9 cellular contexts compared by ENCODE assay signal in genomic region chr2:88754585-88755305, GRCh38.
DNase-seq lines count a peak whose midpoint lies in the region; ATAC-seq, FAIRE-seq and TF ChIP-seq lines count a peak whose summit lies in the region.
"Had no signal": no experiment of that assay in that cellular context is flagged by ENCODE, and none has a peak within 500 bp of the region (broad histone marks: within the 10 kb centered on the region; RNA-seq: fewer than 3 reads in every experiment).

No MANE protein-coding gene starts in this region.

- BruUV-seq in K562 (replicated peaks; lab: Mats Ljungman, UMichigan) = no TSS peak

- peaks cover 0 to 9% of the 10 kb centered on the region in 2 experiments; a peak in 2 of 5 replicates for H3K4me1 ChIP-seq in K562 (replicated peaks in 1 of 2; ENCODE audit: control insufficient read depth in 2 of 2, insufficient read depth in 2 of 2, low read length in 2 of 2)

- no peaks in the 10 kb centered on the region for H3K9me1 ChIP-seq in K562 (ENCODE audit: control insufficient read depth, insufficient read depth, low read length)

- H3K9me3 ChIP-seq in K562 (replicated peaks; ENCODE audit: control insufficient read depth, insufficient read depth, low read depth, low read length) = no peaks in the 10 kb centered on the region

- TF ChIP-seq CTCF in K562 (IDR thresholded peaks at IDR 0.05 in 2 of 3, conservative IDR thresholded peaks at IDR 0.05 in 1 of 3; ENCODE audit: insufficient read depth in 2 of 3, low read depth in 1 of 3, low read length in 3 of 3) (no peak), progenitor cell of endocrine pancreas (IDR thresholded peaks at IDR 0.05; ENCODE audit: unreplicated experiment) (no peak)

- no peak for TF ChIP-seq POLR2A in K562 (conservative IDR thresholded peaks at IDR 0.05)

- 45% methylated on average over 6 of the region's 6 CpGs for WGBS in K562 (ENCODE audit: insufficient coverage, low coverage, missing lambda C conversion rate)

- H2AFZ ChIP-seq in K562 (ENCODE audit: low read depth, low read length) = peak overlapping the region; percentile 24; the same call in 1 of the 2 replicates

- H3K36me3 Mint-ChIP-seq in progenitor cell of endocrine pancreas (ENCODE audit: insufficient read depth) = peaks cover 21% of the 10 kb centered on the region

- CTCF ChIA-PET in K562 (lab: Yijun Ruan, JAX; ENCODE audit: low intra/inter-chr PET ratio) = no interaction called here

- no peak overlapping the region for H3K9ac ChIP-seq in K562 (ENCODE audit: insufficient read depth in 1 of 2, low read depth in 2 of 2, low read length in 2 of 2)

- peak; percentile 38 for ATAC-seq in GM18508 (IDR thresholded peaks at IDR 0.05; ENCODE audit: insufficient read depth, unreplicated experiment)
- peak; percentile 40 for ATAC-seq in GM21515 (IDR thresholded peaks at IDR 0.05; ENCODE audit: unreplicated experiment)
- ATAC-seq in HG03457 (IDR thresholded peaks at IDR 0.05; ENCODE audit: unreplicated experiment) = peak; percentile 36
- peak; percentile 66 for ATAC-seq in K562
- ATAC-seq in sciatic nerve = no peak

- peak overlapping the region; percentile 32; the same call in 1 of the 3 replicates for H3K27ac ChIP-seq in K562 (ENCODE audit: extremely low read depth, low read depth, low read length)

- TF ChIP-seq RAD21 in K562 (CRISPR knock-in tag; conservative IDR thresholded peaks at IDR 0.05 in 1 of 2, IDR thresholded peaks at IDR 0.05 in 1 of 2) = no peak

- DNase-seq in K562 (ENCODE audit: extremely low read depth in 1 of 4, low spot score in 3 of 4) (peak in 2 of 4 experiments; percentile 9 to 12), glomerular visceral epithelial cell (ENCODE audit: extremely low spot score) (no peak), progenitor cell of endocrine pancreas (ENCODE audit: low spot score, unreplicated experiment) (no peak), sciatic nerve (ENCODE audit: low spot score) (no peak), H7 (no peak)
- DNase-seq: NCI-H748 treated with DMSO at 0.1 percent for 48 hours had no signal

- 0 out of 2 replicates have a peak, but pooled peaks have one; percentile 0 for TF ChIP-seq EP300 in K562 (IDR thresholded peaks at IDR 0.05; ENCODE audit: low read length)

- POLR2A ChIA-PET in K562 (lab: Yijun Ruan, JAX) = interaction anchor here (1.5 to 1.6 kb wide), 2 partner anchors 9 to 11 kb away, joined by 5 read pairs; no protein-coding TSS in a partner anchor

- in situ Hi-C loops in K562 (cut with MboI) = no loop called here

- H3K79me2 ChIP-seq in K562 (ENCODE audit: control insufficient read depth, insufficient read depth, low read length) = no peaks in the 10 kb centered on the region

- peak; percentile 78 for FAIRE-seq in K562 (lab: Jason Lieb, UNC)

- no peaks in the 10 kb centered on the region for H4K20me1 ChIP-seq in K562 (replicated peaks; ENCODE audit: control insufficient read depth, insufficient read depth, low read length)

- peaks cover 9% of the 10 kb centered on the region for H3K9me3 Mint-ChIP-seq in progenitor cell of endocrine pancreas (ENCODE audit: low read depth)

- H3K27me3 ChIP-seq in K562 (ENCODE audit: control insufficient read depth in 2 of 2, insufficient read depth in 2 of 2, low read length in 2 of 2) (no peaks in the 10 kb centered on the region), H7 (ENCODE audit: control insufficient read depth, insufficient read depth, low read length) (no peaks in the 10 kb centered on the region)

- intact Hi-C loops in K562 (cut with micrococcal nuclease) = no loop called here
- intact Hi-C loops in sciatic nerve (cut with DNase I) = no loop called here

- H3K27ac Mint-ChIP-seq in progenitor cell of endocrine pancreas = no peak overlapping the region

- H3K36me3 ChIP-seq in K562 (ENCODE audit: control insufficient read depth, insufficient read depth, low read length) (peaks cover 36% of the 10 kb centered on the region; the same call in 2 of the 3 replicates), H7 (replicated peaks; ENCODE audit: control insufficient read depth, insufficient read depth, low read length) (no peaks in the 10 kb centered on the region; the same call in 1 of the 2 replicates)

- H3K4me3 ChIP-seq in K562 (no peak overlapping the region), H7 (ENCODE audit: insufficient read depth, low read depth, low read length) (no peak overlapping the region)

- H3K4me1 Mint-ChIP-seq in progenitor cell of endocrine pancreas (ENCODE audit: low read depth) = no peaks in the 10 kb centered on the region

- no peaks in the 10 kb centered on the region for H3K27me3 Mint-ChIP-seq in progenitor cell of endocrine pancreas

- H3K4me3 Mint-ChIP-seq in progenitor cell of endocrine pancreas (ENCODE audit: low read depth) = no peak overlapping the region

- peak overlapping the region; percentile 18; the same call in 1 of the 2 replicates for H3K4me2 ChIP-seq in K562 (ENCODE audit: insufficient read depth, low read length)

TF ChIP-seq in K562, 482 proteins besides CTCF, POLR2A, EP300 and RAD21 (continues in another document):
- TF ChIP-seq ZNF707 (CRISPR knock-in tag; conservative IDR thresholded peaks at IDR 0.05) = no peak
- no peak for TF ChIP-seq RCOR1 (IDR thresholded peaks at IDR 0.05; ENCODE audit: borderline replicate concordance in 1 of 2, low read depth in 2 of 2, low read length in 2 of 2)
- TF ChIP-seq ARID1B (IDR thresholded peaks at IDR 0.05) = peak; percentile 63
- TF ChIP-seq TAL1 (IDR thresholded peaks at IDR 0.05) = peak; percentile 70
- no peak for TF ChIP-seq SIX5 (IDR thresholded peaks at IDR 0.05; ENCODE audit: borderline replicate concordance in 1 of 2, insufficient read depth in 1 of 2, low read depth in 1 of 2, low read length in 2 of 2)
- peak; percentile 29; the same call in 1 of the 2 replicates for TF ChIP-seq TEAD4 (IDR thresholded peaks at IDR 0.05; ENCODE audit: low read length)
- TF ChIP-seq TEAD4 (CRISPR knock-in tag; IDR thresholded peaks at IDR 0.05; ENCODE audit: borderline replicate concordance) = no peak
- no peak for TF ChIP-seq ZNF668 (CRISPR knock-in tag; IDR thresholded peaks at IDR 0.05)
- TF ChIP-seq ZNF76 (CRISPR knock-in tag; IDR thresholded peaks at IDR 0.05; ENCODE audit: borderline replicate concordance) = no peak
- 0 out of 2 replicates have a peak, but pooled peaks have one; percentile 17 for TF ChIP-seq MTA2 (IDR thresholded peaks at IDR 0.05; ENCODE audit: low read depth)
- TF ChIP-seq ZNF592 (IDR thresholded peaks at IDR 0.05) = 0 out of 2 replicates have a peak, but pooled peaks have one; percentile 15
- no peak for TF ChIP-seq ZNF696 (CRISPR knock-in tag; conservative IDR thresholded peaks at IDR 0.05)
- TF ChIP-seq BCLAF1 (IDR thresholded peaks at IDR 0.05; ENCODE audit: borderline replicate concordance in 1 of 2, control insufficient read depth in 1 of 2, low read depth in 2 of 2, low read length in 1 of 2) = no peak
- TF ChIP-seq TCF3 (CRISPR knock-in tag; IDR thresholded peaks at IDR 0.05) = peak; percentile 64; the same call in 1 of the 2 replicates
- no peak for TF ChIP-seq ZNF134 (CRISPR knock-in tag; conservative IDR thresholded peaks at IDR 0.05)
- peak; percentile 54; the same call in 1 of the 2 replicates for TF ChIP-seq L3MBTL2 (IDR thresholded peaks at IDR 0.05)
